ENCODE assay signal across 1 cellular context in genomic region chr6:143647191-143647590, GRCh38.
TF ChIP-seq lines count a peak whose summit lies in the region.

No MANE protein-coding gene starts in this region.

TF ChIP-seq in HEK293T, 16 proteins besides CTCF, POLR2A, EP300 and RAD21:
- no peak for TF ChIP-seq TARDBP (IDR thresholded peaks at IDR 0.05)
- no peak for TF ChIP-seq ZNF384 (IDR thresholded peaks at IDR 0.05)
- no peak for TF ChIP-seq NFRKB (IDR thresholded peaks at IDR 0.05)
- no peak for TF ChIP-seq SP1 (IDR thresholded peaks at IDR 0.05)
- TF ChIP-seq HDGF (IDR thresholded peaks at IDR 0.05; ENCODE audit: borderline replicate concordance), result no peak
- no peak for TF ChIP-seq L3MBTL2 (conservative IDR thresholded peaks at IDR 0.05)
- TF ChIP-seq FOXA1 (IDR thresholded peaks at IDR 0.05), result no peak
- TF ChIP-seq LEF1 (IDR thresholded peaks at IDR 0.05; ENCODE audit: borderline replicate concordance), result no peak
- TF ChIP-seq SUZ12 (IDR thresholded peaks at IDR 0.05), result no peak
- TF ChIP-seq BHLHE40 (IDR thresholded peaks at IDR 0.05; ENCODE audit: borderline replicate concordance), result no peak
- TF ChIP-seq FOXM1 (IDR thresholded peaks at IDR 0.05; ENCODE audit: borderline replicate concordance), result no peak
